Comparison of ENCODE assay signal across 11 cellular contexts in genomic region chr14:55053500-55053899, GRCh38. TPM values are rescaled to one million over a fixed set of nuclear protein-coding genes. Genes with fewer than 3 reads are reported as not detected.
DNase-seq lines count a peak whose midpoint lies in the region; ATAC-seq and TF ChIP-seq lines count a peak whose summit lies in the region.
"Had no signal": no experiment of that assay in that cellular context is flagged by ENCODE, and none has a peak within 500 bp of the region (broad histone marks: within the 10 kb centered on the region; RNA-seq: fewer than 3 reads in every experiment).

No MANE protein-coding gene starts in this region.

- intact Hi-C loops in IMR-90 (cut with micrococcal nuclease): no loop called here
- intact Hi-C loops in naive thymus-derived CD4-positive, alpha-beta T cell (cut with micrococcal nuclease): loop anchor here (5.0 to 10.0 kb wide), 8 partner anchors 149 to 1899 kb away; partner anchors contain the start of genes ATG14 (in 1 of the 2), CDKN3 (in 1 of the 2), CGRRF1 (in 1 of the 2) and DDHD1 (in 1 of the 2)

- no peaks in the 10 kb centered on the region for H3K4me1 ChIP-seq in IMR-90 (ENCODE audit: control insufficient read depth, insufficient read depth, low read length)
- H3K4me1 ChIP-seq in naive thymus-derived CD4-positive, alpha-beta T cell (ENCODE audit: control insufficient read depth in 2 of 2, insufficient read depth in 2 of 2, low read length in 2 of 2): peaks cover 28 to 32% of the 10 kb centered on the region in 2 donors

- CTCF ChIA-PET in BJ (lab: Yijun Ruan, JAX) (interaction anchor here (1.2 kb wide), 1 partner anchor 107 kb away, joined by 5 read pairs; no protein-coding TSS in a partner anchor), IMR-90 (lab: Yijun Ruan, JAX) (no interaction called here)
- CTCF ChIA-PET in naive thymus-derived CD4-positive, alpha-beta T cell (lab: Charles Lee): no interaction called here

- H2BK15ac ChIP-seq in IMR-90 (ENCODE audit: low read depth, low read length): no peak overlapping the region

- H3K9me3 Mint-ChIP-seq in brain: peaks cover 0 to 19% (median 8%) of the 10 kb centered on the region in 5 experiments
- peaks cover 0 to 4% (median 0%) of the 10 kb centered on the region in 11 donors for H3K9me3 Mint-ChIP-seq in naive thymus-derived CD4-positive, alpha-beta T cell

- H2AK9ac ChIP-seq in IMR-90 (replicated peaks; ENCODE audit: low read depth, low read length, poor library complexity): no peak overlapping the region

- peak overlapping the region; percentile 89 to 97 (median 97) for H3K4me3 Mint-ChIP-seq in brain
- H3K4me3 Mint-ChIP-seq in naive thymus-derived CD4-positive, alpha-beta T cell: peak overlapping the region; percentile 60 to 94 (median 92)

- H3K56ac ChIP-seq in IMR-90 (ENCODE audit: extremely low read depth, insufficient read depth, low read length): no peak overlapping the region

- H4K8ac ChIP-seq in IMR-90 (ENCODE audit: low read depth in 2 of 2, low read length in 2 of 2): no peak overlapping the region

- H3K18ac ChIP-seq in IMR-90 (ENCODE audit: low read depth, low read length): no peak overlapping the region

- H3K4me1 Mint-ChIP-seq in brain: peaks cover 49% of the 10 kb centered on the region
- H3K4me1 Mint-ChIP-seq in naive thymus-derived CD4-positive, alpha-beta T cell: peaks cover 21 to 66% (median 45%) of the 10 kb centered on the region in 7 donors

- no peak overlapping the region for H2AK5ac ChIP-seq in IMR-90 (ENCODE audit: low read depth, low read length)

- H2BK120ac ChIP-seq in IMR-90 (ENCODE audit: low read depth, low read length): no peak overlapping the region

- no peak overlapping the region for H2BK5ac ChIP-seq in IMR-90 (ENCODE audit: low read depth, low read length, poor library complexity, severe bottlenecking)

- H3K9me3 ChIP-seq in IMR-90 (ENCODE audit: control insufficient read depth, insufficient read depth, low read length): no peaks in the 10 kb centered on the region
- no peaks in the 10 kb centered on the region for H3K9me3 ChIP-seq in naive thymus-derived CD4-positive, alpha-beta T cell (ENCODE audit: control insufficient read depth in 2 of 3, low read length in 3 of 3)
- H3K9me3 ChIP-seq: suprapubic skin had no signal

- H3K14ac ChIP-seq in IMR-90 (replicated peaks; ENCODE audit: low read depth, low read length): no peak overlapping the region

- H3K27ac Mint-ChIP-seq in brain: peak overlapping the region; percentile 49 to 100 (median 99)
- H3K27ac Mint-ChIP-seq in naive thymus-derived CD4-positive, alpha-beta T cell: peak overlapping the region in 8 of 9 donors; percentile 56 to 97 (median 92)

- H3K27me3 ChIP-seq in BJ (ENCODE audit: control insufficient read depth, insufficient read depth, low read length) (no peaks in the 10 kb centered on the region), IMR-90 (ENCODE audit: control insufficient read depth, insufficient read depth, low read length) (no peaks in the 10 kb centered on the region)
- H3K27me3 ChIP-seq in naive thymus-derived CD4-positive, alpha-beta T cell (ENCODE audit: control insufficient read depth in 2 of 2, insufficient read depth in 2 of 2, low read length in 2 of 2): no peaks in the 10 kb centered on the region
- H3K27me3 ChIP-seq: suprapubic skin had no signal

- no peaks in the 10 kb centered on the region for H3K9me1 ChIP-seq in IMR-90 (ENCODE audit: insufficient read depth, low read length)

- in situ Hi-C loops in IMR-90 (cut with MboI; ENCODE audit: low sequenced_read_pairs): no loop called here

- DNase-seq in BJ (ENCODE audit: low read depth): no peak
- DNase-seq in IMR-90: no peak
- no peak for DNase-seq in naive thymus-derived CD4-positive, alpha-beta T cell
- DNase-seq in NCI-H748 (lab: John Stamatoyannopoulos, UW; ENCODE audit: unreplicated experiment): no peak
- DNase-seq in NCI-H524 (lab: John Stamatoyannopoulos, UW): no peak
- DNase-seq in cerebellar cortex (ENCODE audit: low spot score): no peak
- DNase-seq in left lobe of liver (ENCODE audit: low spot score): no peak
- DNase-seq: EL, NCI-H2081 had no signal

- peak overlapping the region; percentile 99; the same call in 1 of the 2 replicates for H3K4me2 ChIP-seq in IMR-90 (ENCODE audit: low read depth, low read length)

- H3K36me3 Mint-ChIP-seq in brain: peaks cover 64% of the 10 kb centered on the region
- H3K36me3 Mint-ChIP-seq in naive thymus-derived CD4-positive, alpha-beta T cell: peaks cover 0 to 19% (median 12%) of the 10 kb centered on the region in 5 donors

- no peak overlapping the region for H2AFZ ChIP-seq in IMR-90 (replicated peaks; ENCODE audit: low read length, poor library complexity)

- peaks cover 16% of the 10 kb centered on the region for H3K27me3 Mint-ChIP-seq in brain
- no peaks in the 10 kb centered on the region for H3K27me3 Mint-ChIP-seq in naive thymus-derived CD4-positive, alpha-beta T cell

- TF ChIP-seq CTCF in BJ (IDR thresholded peaks at IDR 0.05; ENCODE audit: insufficient read depth, low read depth, low read length) (no peak), IMR-90 (conservative IDR thresholded peaks at IDR 0.05; ENCODE audit: low read depth, low read length) (no peak), brain (conservative IDR thresholded peaks at IDR 0.05) (no peak)

- no peak overlapping the region for H4K91ac ChIP-seq in IMR-90 (ENCODE audit: insufficient read depth, low read depth, low read length)

- no peak for TF ChIP-seq RAD21 in IMR-90 (IDR thresholded peaks at IDR 0.05; ENCODE audit: low read length)

- ATAC-seq in IMR-90 (ENCODE audit: low read depth) (no peak), left lobe of liver (no peak)
- ATAC-seq in naive thymus-derived CD4-positive, alpha-beta T cell: no peak

- no peak overlapping the region for H3K27ac ChIP-seq in IMR-90 (ENCODE audit: insufficient read depth, low read length)
- H3K27ac ChIP-seq in naive thymus-derived CD4-positive, alpha-beta T cell (ENCODE audit: low read depth, low read length): peak overlapping the region; percentile 100

- H3K79me1 ChIP-seq in IMR-90 (ENCODE audit: low read depth in 1 of 2, low read length in 2 of 2): peaks cover 13 to 38% of the 10 kb centered on the region in 2 experiments

- no peak overlapping the region; the same call in 1 of the 2 replicates for H3K23ac ChIP-seq in IMR-90 (ENCODE audit: low read depth, low read length)

- TF ChIP-seq POLR2A in IMR-90 (IDR thresholded peaks at IDR 0.05; ENCODE audit: low read depth, low read length): no peak

- 93% methylated on average over 2 of the region's 7 CpGs; no CpG with 5 or more reads in 1 of the 2 experiments for WGBS in IMR-90 (ENCODE audit: extremely low coverage in 2 of 2, insufficient read length in 1 of 2), 2 experiments

- dilution Hi-C loops in IMR-90 (cut with HindIII; ENCODE audit: low sequenced_read_pairs, unreplicated experiment): no loop called here

- H3K36me3 ChIP-seq in BJ (ENCODE audit: control insufficient read depth, insufficient read depth, low read length) (peaks cover 2% of the 10 kb centered on the region; the same call in 1 of the 2 replicates), IMR-90 (ENCODE audit: control insufficient read depth, insufficient read depth, low read length) (peaks cover 10% of the 10 kb centered on the region)
- H3K36me3 ChIP-seq in naive thymus-derived CD4-positive, alpha-beta T cell (ENCODE audit: control insufficient read depth in 2 of 3, insufficient read depth in 3 of 3, low read length in 3 of 3): peaks cover 0 to 5% (median 4%) of the 10 kb centered on the region in 3 experiments

- H4K5ac ChIP-seq in IMR-90 (ENCODE audit: low read depth, low read length): no peak overlapping the region

- H2BK20ac ChIP-seq in IMR-90 (ENCODE audit: low read depth, low read length): no peak overlapping the region

- no peak overlapping the region for H3K4ac ChIP-seq in IMR-90 (ENCODE audit: low read depth, low read length)

- no peak overlapping the region for H3K9ac ChIP-seq in IMR-90 (ENCODE audit: low read depth, low read length)

- H4K20me1 ChIP-seq in IMR-90 (ENCODE audit: insufficient read depth, low read length): peaks cover 62% of the 10 kb centered on the region

- POLR2A ChIA-PET in BJ (lab: Charles Lee) (no interaction called here), IMR-90 (lab: Charles Lee; ENCODE audit: unreplicated experiment) (no interaction called here)
- POLR2A ChIA-PET in naive thymus-derived CD4-positive, alpha-beta T cell (lab: Charles Lee): no interaction called here

- H3K4me3 ChIP-seq in BJ (ENCODE audit: low read depth, low read length) (peak overlapping the region; percentile 95; the same call in 1 of the 2 replicates), IMR-90 (ENCODE audit: insufficient read depth, low read depth, low read length) (no peak overlapping the region)
- no peak overlapping the region for H3K4me3 ChIP-seq in naive thymus-derived CD4-positive, alpha-beta T cell (ENCODE audit: low read length)

- TSS peak; percentile 32 for BruUV-seq in IMR-90 (replicated peaks; lab: Mats Ljungman, UMichigan)

RNA-seq across cellular contexts. Expression of gene MAPK1IP1L, which starts 2.1 kb away (rescaled TPM):
- polyA plus RNA-seq in BJ (2011; rRNA removed): 56.4 and 90.0 TPM in 2 replicates
- polyA minus RNA-seq in BJ (2011; rRNA and poly(A)+ RNA removed): 186 and 315 TPM in 2 replicates
- 37.2 and 44.8 TPM in 2 replicates for total RNA-seq in IMR-90 (2012; rRNA removed)
- polyA plus RNA-seq in IMR-90 (2012; rRNA removed): 168 and 201 TPM in 2 replicates
- 131 and 180 TPM in 2 replicates for polyA plus RNA-seq in IMR-90 (2012; cell fraction: cytosol; rRNA removed)
- polyA plus RNA-seq in IMR-90 (2012; cell fraction: nucleus; rRNA removed; ENCODE audit: low replicate concordance): 51.1 and 80.0 TPM in 2 replicates
- 91.1 TPM for polyA plus RNA-seq in brain (ENCODE audit: insufficient read depth, low read depth, low replicate concordance)
- 100 to 1,000 TPM in 3 of 5 experiments, 10 to 100 TPM in 2; 65.1 to 143 (median 111) TPM for total RNA-seq in naive thymus-derived CD4-positive, alpha-beta T cell
- 10 to 100 TPM; 63.1 to 79.7 TPM for polyA plus RNA-seq in naive thymus-derived CD4-positive, alpha-beta T cell
- total RNA-seq in left lobe of liver: 25.5 TPM

RNA-seq across cellular contexts. Expression of gene SOCS4, which starts 26.5 kb away (rescaled TPM):
- polyA plus RNA-seq in BJ (2011; rRNA removed): 3.0 and 6.2 TPM in 2 replicates
- polyA minus RNA-seq in BJ (2011; rRNA and poly(A)+ RNA removed): 17.8 and 20.8 TPM in 2 replicates
- total RNA-seq in IMR-90 (2012; rRNA removed): 12.7 and 21.7 TPM in 2 replicates
- polyA plus RNA-seq in IMR-90 (2012; rRNA removed): 3.3 and 4.6 TPM in 2 replicates
- polyA plus RNA-seq in IMR-90 (2012; cell fraction: cytosol; rRNA removed): 0.64 and 0.76 TPM in 2 replicates
- 0.88 and 4.1 TPM in 2 replicates for polyA plus RNA-seq in IMR-90 (2012; cell fraction: nucleus; rRNA removed; ENCODE audit: low replicate concordance)
- 3.2 TPM for polyA plus RNA-seq in brain (ENCODE audit: insufficient read depth, low read depth, low replicate concordance)
- 10 to 100 TPM; 21.2 to 30.3 (median 22.1) TPM for total RNA-seq in naive thymus-derived CD4-positive, alpha-beta T cell
- polyA plus RNA-seq in naive thymus-derived CD4-positive, alpha-beta T cell: 1 to 10 TPM; 1.2 to 2.2 TPM
- total RNA-seq in left lobe of liver: 4.5 TPM

RNA-seq across cellular contexts. Expression of gene WDHD1, which starts 26.6 kb away (rescaled TPM):
- polyA plus RNA-seq in BJ (2011; rRNA removed) (2.6 and 5.4 TPM in 2 replicates), IMR-90 (2012; rRNA removed) (3.7 and 4.4 TPM in 2 replicates), brain (ENCODE audit: insufficient read depth, low read depth, low replicate concordance) (7.4 TPM)
- 4.1 and 4.3 TPM in 2 replicates for polyA minus RNA-seq in BJ (2011; rRNA and poly(A)+ RNA removed)
- total RNA-seq in IMR-90 (2012; rRNA removed) (13.1 and 17.5 TPM in 2 replicates), left lobe of liver (1.3 TPM)
- polyA plus RNA-seq in IMR-90 (2012; cell fraction: cytosol; rRNA removed): 0.48 and 0.61 TPM in 2 replicates
- 0.27 and 1.9 TPM in 2 replicates for polyA plus RNA-seq in IMR-90 (2012; cell fraction: nucleus; rRNA removed; ENCODE audit: low replicate concordance)
- total RNA-seq in naive thymus-derived CD4-positive, alpha-beta T cell: 10 to 100 TPM in 1 of 5 experiments, 1 to 10 TPM in 4; 2.6 to 26.6 (median 3.6) TPM
- polyA plus RNA-seq in naive thymus-derived CD4-positive, alpha-beta T cell: 1 to 10 TPM; 1.6 to 1.7 TPM
